Comparison of ENCODE assay signal across 9 cellular contexts in genomic region chr15:91867581-91868026, GRCh38. TPM values are rescaled to one million over a fixed set of nuclear protein-coding genes. Genes with fewer than 3 reads are reported as not detected.
DNase-seq lines count a peak whose midpoint lies in the region; ATAC-seq and TF ChIP-seq lines count a peak whose summit lies in the region.
"Had no signal": no experiment of that assay in that cellular context is flagged by ENCODE, and none has a peak within 500 bp of the region (broad histone marks: within the 10 kb centered on the region; RNA-seq: fewer than 3 reads in every experiment).

No MANE protein-coding gene starts in this region.

- no peak for TF ChIP-seq CTCF in cardiac muscle cell (IDR thresholded peaks at IDR 0.05; ENCODE audit: low read depth, low read length)
- TF ChIP-seq CTCF in sigmoid colon (IDR thresholded peaks at IDR 0.05) = no peak

- no peak for TF ChIP-seq POLR2A in sigmoid colon (IDR thresholded peaks at IDR 0.05)

- peaks cover 63% of the 10 kb centered on the region for H3K4me1 Mint-ChIP-seq in T-helper 17 cell

- H3K4me1 ChIP-seq in cardiac muscle cell (ENCODE audit: low read depth) (peaks cover 50% of the 10 kb centered on the region), sigmoid colon (peaks cover 0 to 15% (median 15%) of the 10 kb centered on the region in 4 donors)

- H3K27me3 ChIP-seq in cardiac muscle cell (no peaks in the 10 kb centered on the region), sigmoid colon (no peaks in the 10 kb centered on the region)

- no peak for TF ChIP-seq EP300 in sigmoid colon (IDR thresholded peaks at IDR 0.05)

- DNase-seq in EL (peak; percentile 78), T-helper 17 cell (no peak), cardiac muscle cell (ENCODE audit: low read depth in 1 of 2, low spot score in 1 of 2) (peak in 1 of 2 donors; percentile 96), sigmoid colon (peak; percentile 91), NCI-H187 treated with DMSO at 0.1 percent for 48 hours (lab: John Stamatoyannopoulos, UW) (no peak), NCI-H146 (lab: John Stamatoyannopoulos, UW) (no peak), SIG-M5 treated with dmso at 0.1 percent for 504 hours (lab: John Stamatoyannopoulos, UW; ENCODE audit: unreplicated experiment) (no peak)
- DNase-seq: activated CD8-positive, alpha-beta memory T cell treated with anti-CD3 and anti-CD28 coated beads, Interleukin-2, amount 50 U/mL, for 48 hours had no signal

- H3K36me3 ChIP-seq in cardiac muscle cell (no peaks in the 10 kb centered on the region), sigmoid colon (no peaks in the 10 kb centered on the region)

- ATAC-seq in T-helper 17 cell (peak; percentile 22), GM18868 (IDR thresholded peaks at IDR 0.05; ENCODE audit: unreplicated experiment) (no peak)

- no peaks in the 10 kb centered on the region for H3K36me3 Mint-ChIP-seq in T-helper 17 cell (ENCODE audit: low read depth)

- no peaks in the 10 kb centered on the region for H3K27me3 Mint-ChIP-seq in T-helper 17 cell

- H3K4me3 ChIP-seq in cardiac muscle cell (no peak overlapping the region), sigmoid colon (no peak overlapping the region)

- intact Hi-C loops in sigmoid colon (cut with DNase I) = no loop called here

- H3K9me3 ChIP-seq in T-helper 17 cell (ENCODE audit: control insufficient read depth, low read length, poor library complexity, severe bottlenecking) = no peaks in the 10 kb centered on the region
- H3K9me3 ChIP-seq in cardiac muscle cell (ENCODE audit: low read depth) = no peaks in the 10 kb centered on the region
- H3K9me3 ChIP-seq in sigmoid colon = no peaks in the 10 kb centered on the region

- peak overlapping the region; percentile 93 for H3K27ac Mint-ChIP-seq in T-helper 17 cell

- peak overlapping the region; percentile 75 for H3K4me3 Mint-ChIP-seq in T-helper 17 cell

- H3K27ac ChIP-seq in cardiac muscle cell (peak overlapping the region; percentile 68), sigmoid colon (peak overlapping the region; percentile 15 to 84 (median 71))

- 8 to 60% methylated on average over 8 of the region's 8 CpGs for WGBS in sigmoid colon, 2 donors

RNA-seq across cellular contexts. Expression of gene SLCO3A1, which starts 14.1 kb away (rescaled TPM):
- total RNA-seq in T-helper 17 cell (10 to 100 TPM; 55.9 to 65.1 TPM), cardiac muscle cell (25.2 and 35.5 TPM in 2 replicates), sigmoid colon (1 to 10 TPM; 3.7 to 5.7 (median 5.1) TPM)
- polyA plus RNA-seq in cardiac muscle cell (71.9 and 92.3 TPM in 2 replicates), sigmoid colon (10 to 100 TPM in 1 of 3 donors, 1 to 10 TPM in 2; 1.4 to 10.5 (median 2.4) TPM)

Comparison
In these comparisons a context has a peak if more than half of its experiments do, and no peak if none do; other contexts are left out.
1. DNase-seq: peak in EL (single experiment) and sigmoid colon (single experiment); none in T-helper 17 cell (0 of 3), NCI-H187 treated with DMSO at 0.1 percent for 48 hours (single experiment), NCI-H146 (single experiment) and SIG-M5 treated with dmso at 0.1 percent for 504 hours (single experiment).